ENCODE assay signal across 8 cellular contexts in genomic region chr19:58555369-58555885, GRCh38. TPM values are rescaled to one million over a fixed set of nuclear protein-coding genes. Genes with fewer than 3 reads are reported as not detected.
DNase-seq lines count a peak whose midpoint lies in the region; ATAC-seq, FAIRE-seq and TF ChIP-seq lines count a peak whose summit lies in the region.

No MANE protein-coding gene starts in this region.

- WGBS in esophagus, 2 donors = 41 to 47% methylated on average over 4 of the region's 4 CpGs
- WGBS in pancreas, 2 donors = 40 to 57% methylated on average over 4 of the region's 4 CpGs

- H3K36me3 ChIP-seq in Caco-2 (ENCODE audit: control insufficient read depth, insufficient read depth, low read length) = peaks cover 3% of the 10 kb centered on the region
- H3K36me3 ChIP-seq in SJCRH30 = peaks cover 33% of the 10 kb centered on the region
- H3K36me3 ChIP-seq in esophagus (ENCODE audit: control insufficient read depth in 2 of 2, insufficient read depth in 2 of 2, low read length in 1 of 2) = peaks cover 20 to 39% of the 10 kb centered on the region in 2 donors
- H3K36me3 ChIP-seq in pancreas = peaks cover under 1 to 27% (median 3%) of the 10 kb centered on the region in 3 donors

- H3K9me3 ChIP-seq in Caco-2 (no peaks in the 10 kb centered on the region), SJCRH30 (replicated peaks) (no peaks in the 10 kb centered on the region), esophagus (ENCODE audit: control insufficient read depth in 2 of 2, insufficient read depth in 1 of 2, low read depth in 1 of 2, low read length in 1 of 2) (no peaks in the 10 kb centered on the region), pancreas (no peaks in the 10 kb centered on the region)

- intact Hi-C loops in Caco-2 (cut with micrococcal nuclease; ENCODE audit: unreplicated experiment) (loop anchor here (1.0 kb wide), 1 partner anchor 11 kb away; the partner anchor contains the start of gene TRIM28), pancreas (cut with DNase I) (no loop called here)

- H3K27me3 Mint-ChIP-seq in Caco-2 (ENCODE audit: insufficient read depth, unreplicated experiment) = no peaks in the 10 kb centered on the region

- DNase-seq in Caco-2 (no peak), SJCRH30 (no peak), pancreas (peak in 3 of 6 donors; percentile 31 to 60 (median 46)), NCI-H526 treated with DMSO at 0.1 percent for 48 hours (lab: John Stamatoyannopoulos, UW) (no peak), DMS 273 (lab: John Stamatoyannopoulos, UW; ENCODE audit: unreplicated experiment) (no peak), Kasumi-1 (lab: John Stamatoyannopoulos, UW) (no peak), superior temporal gyrus (ENCODE audit: extremely low spot score) (no peak)

- FAIRE-seq in pancreas (lab: Jason Lieb, UNC) = no peak

- H3K27ac Mint-ChIP-seq in Caco-2 (ENCODE audit: unreplicated experiment) = peak overlapping the region; percentile 97

- CTCF ChIA-PET in Caco-2 (lab: Charles Lee) = interaction anchor here (1.0 to 1.1 kb wide), 2 partner anchors 11 to 36 kb away, joined by 4 to 5 read pairs; partner anchors contain the start of genes TRIM28 and ZBTB45

- peaks cover 33% of the 10 kb centered on the region for H3K4me1 Mint-ChIP-seq in Caco-2 (ENCODE audit: low read depth, unreplicated experiment)

- POLR2A ChIA-PET in Caco-2 (lab: Charles Lee) = interaction anchor here (0.7 to 3.5 kb wide), 2 partner anchors 12 to 20 kb away, joined by 4 to 40 read pairs; partner anchors contain the start of gene TRIM28

- peaks cover 97% of the 10 kb centered on the region for H3K36me3 Mint-ChIP-seq in Caco-2 (ENCODE audit: insufficient read depth, unreplicated experiment)

- H3K27me3 ChIP-seq in Caco-2 (replicated peaks; ENCODE audit: control insufficient read depth, insufficient read depth, low read length) = no peaks in the 10 kb centered on the region
- H3K27me3 ChIP-seq in SJCRH30 = no peaks in the 10 kb centered on the region
- no peaks in the 10 kb centered on the region for H3K27me3 ChIP-seq in esophagus (ENCODE audit: control insufficient read depth in 1 of 2, insufficient read depth in 2 of 2, low read length in 2 of 2)
- H3K27me3 ChIP-seq in pancreas = no peaks in the 10 kb centered on the region

- peak overlapping the region; percentile 90 for H3K4me3 Mint-ChIP-seq in Caco-2 (ENCODE audit: unreplicated experiment)

- no peaks in the 10 kb centered on the region for H3K9me3 Mint-ChIP-seq in Caco-2 (ENCODE audit: unreplicated experiment)

- TF ChIP-seq CTCF in Caco-2 (IDR thresholded peaks at IDR 0.05; ENCODE audit: insufficient read depth in 1 of 2, low read depth in 1 of 2, low read length in 1 of 2, severe bottlenecking in 1 of 2, unreplicated experiment in 1 of 2) = no peak
- no peak for TF ChIP-seq CTCF in pancreas (IDR thresholded peaks at IDR 0.05)

- H3K4me1 ChIP-seq in Caco-2 (peaks cover 14% of the 10 kb centered on the region; the same call in 1 of the 2 replicates), SJCRH30 (peaks cover 3% of the 10 kb centered on the region; the same call in 1 of the 2 replicates), esophagus (ENCODE audit: control insufficient read depth in 2 of 2, insufficient read depth in 2 of 2, low read length in 1 of 2) (peaks cover 0 to 30% of the 10 kb centered on the region in 2 donors), pancreas (peaks cover 11 to 28% (median 13%) of the 10 kb centered on the region in 3 donors)

- peak overlapping the region; percentile 32; the same call in 1 of the 2 replicates for H3K27ac ChIP-seq in SJCRH30
- H3K27ac ChIP-seq in esophagus (ENCODE audit: low read depth in 2 of 2, low read length in 1 of 2) = peak overlapping the region; percentile 93 to 99
- H3K27ac ChIP-seq in pancreas = peak overlapping the region; percentile 73 to 93 (median 87)

- H3K4me3 ChIP-seq in Caco-2 (ENCODE audit: low read depth, low read length) (peak overlapping the region; percentile 58), SJCRH30 (peak overlapping the region; percentile 60), esophagus (ENCODE audit: low read depth in 1 of 2, low read length in 2 of 2) (peak overlapping the region; percentile 75 to 92), pancreas (peak overlapping the region; percentile 63 to 88 (median 72))

- no TSS peak for BruUV-seq in Caco-2 (replicated peaks; lab: Mats Ljungman, UMichigan)

- no peak for ATAC-seq in pancreas

RNA-seq across cellular contexts. Expression of gene CHMP2A, which starts 0.5 kb away (rescaled TPM):
- 110 and 112 TPM in 2 replicates for total RNA-seq in Caco-2 (2022)
- total RNA-seq in SJCRH30 (2014; rRNA removed; shearing (Covaris generic)) = 40.1 and 44.9 TPM in 2 replicates
- polyA plus RNA-seq in esophagus = 100 to 1,000 TPM; 174 to 262 TPM
- 10 to 100 TPM; 45.8 to 68.0 (median 58.4) TPM for total RNA-seq in pancreas
- 100 to 1,000 TPM; 108 to 118 TPM for polyA plus RNA-seq in pancreas

RNA-seq across cellular contexts. Expression of gene UBE2M, which starts 3.0 kb away (rescaled TPM):
- 133 and 139 TPM in 2 replicates for total RNA-seq in Caco-2 (2022)
- 62.8 and 72.0 TPM in 2 replicates for total RNA-seq in SJCRH30 (2014; rRNA removed; shearing (Covaris generic))
- polyA plus RNA-seq in esophagus = 10 to 100 TPM; 22.7 to 41.4 TPM
- total RNA-seq in pancreas = 10 to 100 TPM; 23.0 to 30.1 (median 25.3) TPM
- polyA plus RNA-seq in pancreas = 10 to 100 TPM; 22.0 to 33.0 TPM

RNA-seq across cellular contexts. Expression of gene TRIM28, which starts 11.6 kb away (rescaled TPM):
- 837 and 863 TPM in 2 replicates for total RNA-seq in Caco-2 (2022)
- 586 and 615 TPM in 2 replicates for total RNA-seq in SJCRH30 (2014; rRNA removed; shearing (Covaris generic))
- 100 to 1,000 TPM; 159 to 175 TPM for polyA plus RNA-seq in esophagus
- total RNA-seq in pancreas = 100 to 1,000 TPM; 128 to 212 (median 174) TPM
- polyA plus RNA-seq in pancreas = 100 to 1,000 TPM; 189 to 208 TPM

RNA-seq across cellular contexts. Expression of gene MZF1, which starts 17.7 kb away (rescaled TPM):
- 20.4 and 25.6 TPM in 2 replicates for total RNA-seq in Caco-2 (2022)
- 6.0 and 6.5 TPM in 2 replicates for total RNA-seq in SJCRH30 (2014; rRNA removed; shearing (Covaris generic))
- 10 to 100 TPM; 15.3 to 35.9 TPM for polyA plus RNA-seq in esophagus
- 10 to 100 TPM in 5 of 6 donors, 1 to 10 TPM in 1; 9.8 to 25.0 (median 11.6) TPM for total RNA-seq in pancreas
- 10 to 100 TPM; 53.9 to 70.2 TPM for polyA plus RNA-seq in pancreas

RNA-seq across cellular contexts. Expression of gene ZBTB45, which starts 35.8 kb away (rescaled TPM):
- 14.6 and 14.8 TPM in 2 replicates for total RNA-seq in Caco-2 (2022)
- total RNA-seq in SJCRH30 (2014; rRNA removed; shearing (Covaris generic)) = 5.1 and 5.5 TPM in 2 replicates
- polyA plus RNA-seq in esophagus = 1 to 10 TPM; 6.4 to 7.4 TPM
- 1 to 10 TPM; 4.3 to 9.3 (median 6.3) TPM for total RNA-seq in pancreas
- 1 to 10 TPM; 5.8 to 7.5 TPM for polyA plus RNA-seq in pancreas

Comparison
In these comparisons a context has a peak if more than half of its experiments do, and no peak if none do; other contexts are left out.
1. H3K27ac ChIP-seq: peak in every context shown above with its lines; median percentile 96 in esophagus; 87 in pancreas; 32 in SJCRH30.